13 cellular contexts compared by ENCODE assay signal in genomic region chr20:56722042-56722441, GRCh38.
DNase-seq lines count a peak whose midpoint lies in the region; ATAC-seq, FAIRE-seq and TF ChIP-seq lines count a peak whose summit lies in the region.
"Had no signal": no experiment of that assay in that cellular context is flagged by ENCODE, and none has a peak within 500 bp of the region (broad histone marks: within the 10 kb centered on the region; RNA-seq: fewer than 3 reads in every experiment).

No MANE protein-coding gene starts in this region.

- H3F3A ChIP-seq in MM.1S (ENCODE audit: insufficient read depth, low read length): no peaks in the 10 kb centered on the region

- H3K27ac Mint-ChIP-seq in Calu3 (ENCODE audit: unreplicated experiment): no peak overlapping the region
- H3K27ac Mint-ChIP-seq: T-cell had no signal

- H3K4me3 ChIP-seq in MM.1S (ENCODE audit: low read length) (no peak overlapping the region), K562 (no peak overlapping the region)
- H3K4me3 ChIP-seq: right lobe of liver had no signal

- ATAC-seq in K562 (no peak), HG03097 (IDR thresholded peaks at IDR 0.05; ENCODE audit: low FRiP score, unreplicated experiment) (no peak)
- ATAC-seq: T-cell had no signal

- H2AFZ ChIP-seq in MM.1S (ENCODE audit: low read length): 0 out of 2 replicates have a peak overlapping the region, but pooled peaks have one; percentile 27
- H2AFZ ChIP-seq in K562 (ENCODE audit: low read depth, low read length): no peak overlapping the region

- no peaks in the 10 kb centered on the region for H3K9me1 ChIP-seq in K562 (ENCODE audit: control insufficient read depth, insufficient read depth, low read length)

- no peak overlapping the region for H3K27ac ChIP-seq in MM.1S (ENCODE audit: low read length)
- H3K27ac ChIP-seq in K562 (ENCODE audit: extremely low read depth, low read depth, low read length): no peak overlapping the region
- H3K27ac ChIP-seq: right lobe of liver had no signal

- H3K27me3 Mint-ChIP-seq in Calu3 (ENCODE audit: unreplicated experiment): peaks cover 16% of the 10 kb centered on the region

- H3K4me2 ChIP-seq in MM.1S (ENCODE audit: low read depth, low read length): no peak overlapping the region
- no peak overlapping the region for H3K4me2 ChIP-seq in K562 (ENCODE audit: insufficient read depth, low read length)

- FAIRE-seq in K562 (lab: Jason Lieb, UNC): no peak

- H3K9me2 ChIP-seq in MM.1S (replicated peaks; ENCODE audit: insufficient read depth, low read length): no peaks in the 10 kb centered on the region

- H3K4me1 ChIP-seq in MM.1S (ENCODE audit: low read length): no peaks in the 10 kb centered on the region
- no peaks in the 10 kb centered on the region for H3K4me1 ChIP-seq in K562 (replicated peaks in 1 of 2; ENCODE audit: control insufficient read depth in 2 of 2, insufficient read depth in 2 of 2, low read length in 2 of 2)
- H3K4me1 ChIP-seq: right lobe of liver had no signal

- POLR2A ChIA-PET in K562 (lab: Yijun Ruan, JAX): no interaction called here

- intact Hi-C loops in K562 (cut with micrococcal nuclease) (no loop called here), Calu3 (cut with micrococcal nuclease; ENCODE audit: unreplicated experiment) (no loop called here)

- in situ Hi-C loops in K562 (cut with MboI): no loop called here

- H3K9me3 ChIP-seq in MM.1S (replicated peaks; ENCODE audit: insufficient read depth, low read length) (no peaks in the 10 kb centered on the region), K562 (replicated peaks; ENCODE audit: control insufficient read depth, insufficient read depth, low read depth, low read length) (no peaks in the 10 kb centered on the region)
- H3K9me3 ChIP-seq: right lobe of liver had no signal

- no peak for TF ChIP-seq RAD21 in K562 (CRISPR knock-in tag; conservative IDR thresholded peaks at IDR 0.05 in 1 of 2, IDR thresholded peaks at IDR 0.05 in 1 of 2)

- WGBS in K562 (ENCODE audit: insufficient coverage, low coverage, missing lambda C conversion rate): 1% methylated on average over 10 of the region's 10 CpGs

- TF ChIP-seq CTCF in MM.1S (IDR thresholded peaks at IDR 0.05; ENCODE audit: low read length) (no peak), K562 (IDR thresholded peaks at IDR 0.05 in 2 of 3, conservative IDR thresholded peaks at IDR 0.05 in 1 of 3; ENCODE audit: insufficient read depth in 2 of 3, low read depth in 1 of 3, low read length in 3 of 3) (no peak), Calu3 (IDR thresholded peaks at IDR 0.05; ENCODE audit: unreplicated experiment) (no peak)

- H3K36me3 ChIP-seq in MM.1S (replicated peaks; ENCODE audit: insufficient read depth, low read length): no peaks in the 10 kb centered on the region
- no peaks in the 10 kb centered on the region for H3K36me3 ChIP-seq in K562 (ENCODE audit: control insufficient read depth, insufficient read depth, low read length)
- H3K36me3 ChIP-seq: right lobe of liver had no signal

- H4K20me1 ChIP-seq in MM.1S (ENCODE audit: insufficient read depth, low read length) (no peaks in the 10 kb centered on the region), K562 (replicated peaks; ENCODE audit: control insufficient read depth, insufficient read depth, low read length) (no peaks in the 10 kb centered on the region)

- no peak for TF ChIP-seq POLR2A in K562 (conservative IDR thresholded peaks at IDR 0.05)

- H3K4me3 Mint-ChIP-seq in Calu3 (ENCODE audit: low read depth, unreplicated experiment): no peak overlapping the region
- H3K4me3 Mint-ChIP-seq: T-cell had no signal

- DNase-seq in AG08395 (ENCODE audit: low spot score) (peak; percentile 39), GM19238 (ENCODE audit: insufficient read length, low spot score) (peak; percentile 20), MM.1S (no peak), K562 (ENCODE audit: extremely low read depth in 1 of 4, low spot score in 3 of 4) (no peak), NCI-H1417 (lab: John Stamatoyannopoulos, UW) (no peak), Calu3 (no peak), retina (no peak)
- DNase-seq: effector memory CD4-positive, alpha-beta T cell; hypothalamus; NCI-H510A treated with DMSO at 0.1 percent for 48 hours; right lobe of liver had no signal

- CTCF ChIA-PET in K562 (lab: Yijun Ruan, JAX; ENCODE audit: low intra/inter-chr PET ratio): no interaction called here
- CTCF ChIA-PET in Calu3 (lab: Charles Lee): interaction anchor here (0.5 kb wide), 1 partner anchor 1433 kb away, joined by 3 read pairs; no protein-coding TSS in a partner anchor

- H3K4me1 Mint-ChIP-seq in Calu3 (ENCODE audit: low read depth, unreplicated experiment): no peaks in the 10 kb centered on the region
- H3K4me1 Mint-ChIP-seq: T-cell had no signal

- no peaks in the 10 kb centered on the region for H3K36me3 Mint-ChIP-seq in Calu3 (ENCODE audit: insufficient read depth, unreplicated experiment)
- H3K36me3 Mint-ChIP-seq: T-cell had no signal

- H3K9ac ChIP-seq in MM.1S (ENCODE audit: low read length): no peak overlapping the region
- no peak overlapping the region for H3K9ac ChIP-seq in K562 (ENCODE audit: insufficient read depth in 1 of 2, low read depth in 2 of 2, low read length in 2 of 2)

- BruUV-seq in K562 (replicated peaks; lab: Mats Ljungman, UMichigan): no TSS peak
- BruUV-seq in Calu3 (replicated peaks; lab: Mats Ljungman, UMichigan): no TSS peak

- H3K79me2 ChIP-seq in MM.1S (ENCODE audit: low read length) (no peaks in the 10 kb centered on the region), K562 (ENCODE audit: control insufficient read depth, insufficient read depth, low read length) (no peaks in the 10 kb centered on the region)

- no peaks in the 10 kb centered on the region for H3K9me3 Mint-ChIP-seq in Calu3 (ENCODE audit: low read depth, unreplicated experiment)
- H3K9me3 Mint-ChIP-seq: T-cell had no signal

- TF ChIP-seq EP300 in K562 (IDR thresholded peaks at IDR 0.05; ENCODE audit: low read length): no peak

- H3K27me3 ChIP-seq in MM.1S (replicated peaks; ENCODE audit: insufficient read depth, low read length): no peaks in the 10 kb centered on the region
- peaks cover 0 to 19% of the 10 kb centered on the region in 2 experiments; a peak in 3 of 5 replicates for H3K27me3 ChIP-seq in K562 (ENCODE audit: control insufficient read depth in 2 of 2, insufficient read depth in 2 of 2, low read length in 2 of 2)
- H3K27me3 ChIP-seq: right lobe of liver had no signal

TF ChIP-seq in K562, 482 proteins besides CTCF, POLR2A, EP300 and RAD21:
- TF ChIP-seq RFX5 (IDR thresholded peaks at IDR 0.05; ENCODE audit: low read depth, low read length) (no peak), SPI1 (IDR thresholded peaks at IDR 0.05; ENCODE audit: borderline replicate concordance, low read depth, low read length) (peak; percentile 83; the same call in 1 of the 2 replicates)
TF ChIP-seq in K562: peak in this region for 1.

Comparison
In these comparisons a context has a peak if more than half of its experiments do, and no peak if none do; other contexts are left out.
1. DNase-seq: peak in AG08395 (single experiment) and GM19238 (single experiment); none in MM.1S (single experiment), K562 (0 of 4), NCI-H1417 (0 of 3), Calu3 (single experiment) and retina (single experiment).